In the genomic region with DNA sequence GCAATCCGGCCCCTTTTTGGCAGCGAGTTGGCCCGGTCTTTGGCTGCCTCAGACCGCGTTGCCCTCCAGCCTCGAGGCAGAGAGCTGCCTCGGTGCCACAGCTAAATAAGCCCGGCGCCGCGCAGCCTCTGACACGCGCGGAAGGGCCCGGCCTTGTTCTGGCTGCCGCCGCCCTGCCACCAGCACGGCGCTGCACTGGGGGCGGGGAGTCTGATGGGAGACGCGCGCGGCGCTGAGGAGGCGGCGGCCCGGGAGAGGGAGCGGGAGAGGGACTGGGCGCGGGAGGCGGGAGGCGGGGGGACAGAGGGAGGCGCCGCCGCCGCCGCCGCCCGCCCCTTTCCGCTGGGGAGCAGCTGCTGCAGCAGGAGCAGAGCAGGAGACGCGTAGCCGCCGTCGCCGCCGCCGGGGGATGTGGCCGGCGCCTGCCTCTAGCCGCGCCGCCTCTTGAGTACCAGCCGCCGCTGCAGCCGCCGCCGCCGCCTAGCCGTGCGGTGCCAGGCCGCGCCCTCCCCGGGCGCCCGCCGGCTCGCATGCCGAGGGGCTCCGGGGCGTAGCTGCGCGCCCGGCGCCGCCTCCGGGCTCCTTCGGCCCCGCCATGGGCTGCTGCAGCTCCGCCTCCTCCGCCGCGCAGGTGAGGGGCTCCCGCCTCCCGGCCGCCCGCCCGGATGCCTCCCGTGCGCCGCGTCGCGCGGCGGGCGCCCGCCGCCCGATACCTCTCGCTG, we compare ENCODE assay signal across 1 cellular context.
TF ChIP-seq lines count a peak whose summit lies in the region.

A gene (plus strand): TSS at position 378 of the 722 bp plus-strand sequence. CDS start 218 bp downstream, at position 596.

TF ChIP-seq in HEK293, 187 proteins besides CTCF, POLR2A, EP300 and RAD21 (continued from another document and continues in another):
- TF ChIP-seq, protein P1, sequence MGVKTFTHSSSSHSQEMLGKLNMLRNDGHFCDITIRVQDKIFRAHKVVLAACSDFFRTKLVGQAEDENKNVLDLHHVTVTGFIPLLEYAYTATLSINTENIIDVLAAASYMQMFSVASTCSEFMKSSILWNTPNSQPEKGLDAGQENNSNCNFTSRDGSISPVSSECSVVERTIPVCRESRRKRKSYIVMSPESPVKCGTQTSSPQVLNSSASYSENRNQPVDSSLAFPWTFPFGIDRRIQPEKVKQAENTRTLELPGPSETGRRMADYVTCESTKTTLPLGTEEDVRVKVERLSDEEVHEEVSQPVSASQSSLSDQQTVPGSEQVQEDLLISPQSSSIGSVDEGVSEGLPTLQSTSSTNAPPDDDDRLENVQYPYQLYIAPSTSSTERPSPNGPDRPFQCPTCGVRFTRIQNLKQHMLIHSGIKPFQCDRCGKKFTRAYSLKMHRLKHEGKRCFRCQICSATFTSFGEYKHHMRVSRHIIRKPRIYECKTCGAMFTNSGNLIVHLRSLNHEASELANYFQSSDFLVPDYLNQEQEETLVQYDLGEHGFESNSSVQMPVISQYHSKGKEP (tag by site-specific recombination; IDR thresholded peaks at IDR 0.05) = peak; percentile 71; the same call in 1 of the 2 replicates
- TF ChIP-seq ZNF555 (tag by site-specific recombination; conservative IDR thresholded peaks at IDR 0.05) = no peak
- no peak for TF ChIP-seq ZNF404 (tag by site-specific recombination; IDR thresholded peaks at IDR 0.05)
- no peak for TF ChIP-seq HOXA7 (CRISPR knock-in tag; IDR thresholded peaks at IDR 0.05; ENCODE audit: borderline replicate concordance)
- TF ChIP-seq, protein P2, sequence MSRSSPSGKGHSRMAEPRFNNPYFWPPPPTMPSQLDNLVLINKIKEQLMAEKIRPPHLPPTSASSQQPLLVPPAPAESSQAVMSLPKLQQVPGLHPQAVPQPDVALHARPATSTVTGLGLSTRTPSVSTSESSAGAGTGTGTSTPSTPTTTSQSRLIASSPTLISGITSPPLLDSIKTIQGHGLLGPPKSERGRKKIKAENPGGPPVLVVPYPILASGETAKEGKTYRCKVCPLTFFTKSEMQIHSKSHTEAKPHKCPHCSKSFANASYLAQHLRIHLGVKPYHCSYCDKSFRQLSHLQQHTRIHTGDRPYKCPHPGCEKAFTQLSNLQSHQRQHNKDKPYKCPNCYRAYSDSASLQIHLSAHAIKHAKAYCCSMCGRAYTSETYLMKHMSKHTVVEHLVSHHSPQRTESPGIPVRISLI (tag by site-specific recombination; IDR thresholded peaks at IDR 0.05) = no peak
- TF ChIP-seq ZNF19 (tag by site-specific recombination; IDR thresholded peaks at IDR 0.05; ENCODE audit: low read depth) = no peak
- peak; percentile 80 for TF ChIP-seq GLIS1 (tag by site-specific recombination; IDR thresholded peaks at IDR 0.05)
- TF ChIP-seq ZFP41 (tag by site-specific recombination; IDR thresholded peaks at IDR 0.05; ENCODE audit: borderline replicate concordance) = no peak
- TF ChIP-seq RBAK (tag by site-specific recombination; IDR thresholded peaks at IDR 0.05) = no peak
- TF ChIP-seq, protein P3, sequence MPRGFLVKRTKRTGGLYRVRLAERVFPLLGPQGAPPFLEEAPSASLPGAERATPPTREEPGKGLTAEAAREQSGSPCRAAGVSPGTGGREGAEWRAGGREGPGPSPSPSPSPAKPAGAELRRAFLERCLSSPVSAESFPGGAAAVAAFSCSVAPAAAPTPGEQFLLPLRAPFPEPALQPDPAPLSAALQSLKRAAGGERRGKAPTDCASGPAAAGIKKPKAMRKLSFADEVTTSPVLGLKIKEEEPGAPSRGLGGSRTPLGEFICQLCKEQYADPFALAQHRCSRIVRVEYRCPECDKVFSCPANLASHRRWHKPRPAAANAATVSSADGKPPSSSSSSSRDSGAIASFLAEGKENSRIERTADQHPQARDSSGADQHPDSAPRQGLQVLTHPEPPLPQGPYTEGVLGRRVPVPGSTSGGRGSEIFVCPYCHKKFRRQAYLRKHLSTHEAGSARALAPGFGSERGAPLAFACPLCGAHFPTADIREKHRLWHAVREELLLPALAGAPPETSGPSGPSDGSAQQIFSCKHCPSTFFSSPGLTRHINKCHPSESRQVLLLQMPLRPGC (tag by site-specific recombination; IDR thresholded peaks at IDR 0.05) = peak; percentile 82
- no peak for TF ChIP-seq ZNF521 (tag by site-specific recombination; IDR thresholded peaks at IDR 0.05)
- no peak for TF ChIP-seq ZNF621 (tag by site-specific recombination; IDR thresholded peaks at IDR 0.05)
- TF ChIP-seq ZNF223 (tag by site-specific recombination; IDR thresholded peaks at IDR 0.05) = 0 out of 2 replicates have a peak, but pooled peaks have one; percentile 14
- TF ChIP-seq MYNN (tag by site-specific recombination; IDR thresholded peaks at IDR 0.05; ENCODE audit: borderline replicate concordance) = peak; percentile 68; the same call in 1 of the 2 replicates
- no peak for TF ChIP-seq ZNF548 (tag by site-specific recombination; IDR thresholded peaks at IDR 0.05)
- peak; percentile 89; the same call in 1 of the 2 replicates for TF ChIP-seq ZNF391 (tag by site-specific recombination; IDR thresholded peaks at IDR 0.05; ENCODE audit: borderline replicate concordance, low read depth)
- TF ChIP-seq ZNF843 (tag by site-specific recombination; IDR thresholded peaks at IDR 0.05) = peak; percentile 72
- peak; percentile 89 for TF ChIP-seq ZBTB8A (tag by site-specific recombination; IDR thresholded peaks at IDR 0.05)
- no peak for TF ChIP-seq ZNF544 (tag by site-specific recombination; IDR thresholded peaks at IDR 0.05)
- no peak; the same call in 1 of the 2 replicates for TF ChIP-seq ZNF335 (tag by site-specific recombination; conservative IDR thresholded peaks at IDR 0.05)
- TF ChIP-seq ZNF473 (tag by site-specific recombination; IDR thresholded peaks at IDR 0.05) = no peak
- no peak for TF ChIP-seq OVOL3 (tag by site-specific recombination; IDR thresholded peaks at IDR 0.05)
- TF ChIP-seq ZNF776 (tag by site-specific recombination; IDR thresholded peaks at IDR 0.05; ENCODE audit: borderline replicate concordance) = no peak
- peak; percentile 81 for TF ChIP-seq ZNF24 (tag by site-specific recombination; IDR thresholded peaks at IDR 0.05)
- TF ChIP-seq, protein P4, sequence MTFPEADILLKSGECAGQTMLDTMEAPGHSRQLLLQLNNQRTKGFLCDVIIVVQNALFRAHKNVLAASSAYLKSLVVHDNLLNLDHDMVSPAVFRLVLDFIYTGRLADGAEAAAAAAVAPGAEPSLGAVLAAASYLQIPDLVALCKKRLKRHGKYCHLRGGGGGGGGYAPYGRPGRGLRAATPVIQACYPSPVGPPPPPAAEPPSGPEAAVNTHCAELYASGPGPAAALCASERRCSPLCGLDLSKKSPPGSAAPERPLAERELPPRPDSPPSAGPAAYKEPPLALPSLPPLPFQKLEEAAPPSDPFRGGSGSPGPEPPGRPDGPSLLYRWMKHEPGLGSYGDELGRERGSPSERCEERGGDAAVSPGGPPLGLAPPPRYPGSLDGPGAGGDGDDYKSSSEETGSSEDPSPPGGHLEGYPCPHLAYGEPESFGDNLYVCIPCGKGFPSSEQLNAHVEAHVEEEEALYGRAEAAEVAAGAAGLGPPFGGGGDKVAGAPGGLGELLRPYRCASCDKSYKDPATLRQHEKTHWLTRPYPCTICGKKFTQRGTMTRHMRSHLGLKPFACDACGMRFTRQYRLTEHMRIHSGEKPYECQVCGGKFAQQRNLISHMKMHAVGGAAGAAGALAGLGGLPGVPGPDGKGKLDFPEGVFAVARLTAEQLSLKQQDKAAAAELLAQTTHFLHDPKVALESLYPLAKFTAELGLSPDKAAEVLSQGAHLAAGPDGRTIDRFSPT (tag by site-specific recombination; IDR thresholded peaks at IDR 0.05) = peak; percentile 67; the same call in 1 of the 2 replicates
- peak; percentile 90; the same call in 1 of the 2 replicates for TF ChIP-seq ZNF501 (tag by site-specific recombination; IDR thresholded peaks at IDR 0.05)
- TF ChIP-seq, protein P5, sequence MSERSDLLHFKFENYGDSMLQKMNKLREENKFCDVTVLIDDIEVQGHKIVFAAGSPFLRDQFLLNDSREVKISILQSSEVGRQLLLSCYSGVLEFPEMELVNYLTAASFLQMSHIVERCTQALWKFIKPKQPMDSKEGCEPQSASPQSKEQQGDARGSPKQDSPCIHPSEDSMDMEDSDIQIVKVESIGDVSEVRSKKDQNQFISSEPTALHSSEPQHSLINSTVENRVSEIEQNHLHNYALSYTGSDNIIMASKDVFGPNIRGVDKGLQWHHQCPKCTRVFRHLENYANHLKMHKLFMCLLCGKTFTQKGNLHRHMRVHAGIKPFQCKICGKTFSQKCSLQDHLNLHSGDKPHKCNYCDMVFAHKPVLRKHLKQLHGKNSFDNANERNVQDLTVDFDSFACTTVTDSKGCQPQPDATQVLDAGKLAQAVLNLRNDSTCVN (tag by site-specific recombination; optimal IDR thresholded peaks at IDR 0.05) = peak; percentile 84
- no peak for TF ChIP-seq ZNF211 (tag by site-specific recombination; IDR thresholded peaks at IDR 0.05; ENCODE audit: low read depth)
- TF ChIP-seq ZNF2 (tag by site-specific recombination; IDR thresholded peaks at IDR 0.05) = peak; percentile 90
- TF ChIP-seq, protein P6, sequence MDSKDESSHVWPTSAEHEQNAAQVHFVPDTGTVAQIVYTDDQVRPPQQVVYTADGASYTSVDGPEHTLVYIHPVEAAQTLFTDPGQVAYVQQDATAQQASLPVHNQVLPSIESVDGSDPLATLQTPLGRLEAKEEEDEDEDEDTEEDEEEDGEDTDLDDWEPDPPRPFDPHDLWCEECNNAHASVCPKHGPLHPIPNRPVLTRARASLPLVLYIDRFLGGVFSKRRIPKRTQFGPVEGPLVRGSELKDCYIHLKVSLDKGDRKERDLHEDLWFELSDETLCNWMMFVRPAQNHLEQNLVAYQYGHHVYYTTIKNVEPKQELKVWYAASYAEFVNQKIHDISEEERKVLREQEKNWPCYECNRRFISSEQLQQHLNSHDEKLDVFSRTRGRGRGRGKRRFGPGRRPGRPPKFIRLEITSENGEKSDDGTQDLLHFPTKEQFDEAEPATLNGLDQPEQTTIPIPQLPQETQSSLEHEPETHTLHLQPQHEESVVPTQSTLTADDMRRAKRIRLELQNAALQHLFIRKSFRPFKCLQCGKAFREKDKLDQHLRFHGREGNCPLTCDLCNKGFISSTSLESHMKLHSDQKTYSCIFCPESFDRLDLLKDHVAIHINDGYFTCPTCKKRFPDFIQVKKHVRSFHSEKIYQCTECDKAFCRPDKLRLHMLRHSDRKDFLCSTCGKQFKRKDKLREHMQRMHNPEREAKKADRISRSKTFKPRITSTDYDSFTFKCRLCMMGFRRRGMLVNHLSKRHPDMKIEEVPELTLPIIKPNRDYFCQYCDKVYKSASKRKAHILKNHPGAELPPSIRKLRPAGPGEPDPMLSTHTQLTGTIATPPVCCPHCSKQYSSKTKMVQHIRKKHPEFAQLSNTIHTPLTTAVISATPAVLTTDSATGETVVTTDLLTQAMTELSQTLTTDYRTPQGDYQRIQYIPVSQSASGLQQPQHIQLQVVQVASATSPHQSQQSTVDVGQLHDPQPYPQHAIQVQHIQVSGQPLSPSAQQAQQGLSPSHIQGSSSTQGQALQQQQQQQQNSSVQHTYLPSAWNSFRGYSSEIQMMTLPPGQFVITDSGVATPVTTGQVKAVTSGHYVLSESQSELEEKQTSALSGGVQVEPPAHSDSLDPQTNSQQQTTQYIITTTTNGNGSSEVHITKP (tag by site-specific recombination; IDR thresholded peaks at IDR 0.05) = peak; percentile 85
- TF ChIP-seq, protein P7, sequence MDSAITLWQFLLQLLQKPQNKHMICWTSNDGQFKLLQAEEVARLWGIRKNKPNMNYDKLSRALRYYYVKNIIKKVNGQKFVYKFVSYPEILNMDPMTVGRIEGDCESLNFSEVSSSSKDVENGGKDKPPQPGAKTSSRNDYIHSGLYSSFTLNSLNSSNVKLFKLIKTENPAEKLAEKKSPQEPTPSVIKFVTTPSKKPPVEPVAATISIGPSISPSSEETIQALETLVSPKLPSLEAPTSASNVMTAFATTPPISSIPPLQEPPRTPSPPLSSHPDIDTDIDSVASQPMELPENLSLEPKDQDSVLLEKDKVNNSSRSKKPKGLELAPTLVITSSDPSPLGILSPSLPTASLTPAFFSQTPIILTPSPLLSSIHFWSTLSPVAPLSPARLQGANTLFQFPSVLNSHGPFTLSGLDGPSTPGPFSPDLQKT (IDR thresholded peaks at IDR 0.05; ENCODE audit: borderline replicate concordance, low read depth, low read length) = no peak
- no peak for TF ChIP-seq ZNF169 (tag by site-specific recombination; IDR thresholded peaks at IDR 0.05)
- TF ChIP-seq MEIS1 (CRISPR knock-in tag; IDR thresholded peaks at IDR 0.05; ENCODE audit: borderline replicate concordance) = no peak
- TF ChIP-seq ZSCAN30 (tag by site-specific recombination; IDR thresholded peaks at IDR 0.05) = peak; percentile 95
- no peak for TF ChIP-seq ZNF114 (tag by site-specific recombination; IDR thresholded peaks at IDR 0.05)
- peak; percentile 97 for TF ChIP-seq ZNF561 (tag by site-specific recombination; IDR thresholded peaks at IDR 0.05; ENCODE audit: borderline replicate concordance)
- peak; percentile 81 for TF ChIP-seq ZNF629 (tag by site-specific recombination; IDR thresholded peaks at IDR 0.05)
- TF ChIP-seq, protein P8, sequence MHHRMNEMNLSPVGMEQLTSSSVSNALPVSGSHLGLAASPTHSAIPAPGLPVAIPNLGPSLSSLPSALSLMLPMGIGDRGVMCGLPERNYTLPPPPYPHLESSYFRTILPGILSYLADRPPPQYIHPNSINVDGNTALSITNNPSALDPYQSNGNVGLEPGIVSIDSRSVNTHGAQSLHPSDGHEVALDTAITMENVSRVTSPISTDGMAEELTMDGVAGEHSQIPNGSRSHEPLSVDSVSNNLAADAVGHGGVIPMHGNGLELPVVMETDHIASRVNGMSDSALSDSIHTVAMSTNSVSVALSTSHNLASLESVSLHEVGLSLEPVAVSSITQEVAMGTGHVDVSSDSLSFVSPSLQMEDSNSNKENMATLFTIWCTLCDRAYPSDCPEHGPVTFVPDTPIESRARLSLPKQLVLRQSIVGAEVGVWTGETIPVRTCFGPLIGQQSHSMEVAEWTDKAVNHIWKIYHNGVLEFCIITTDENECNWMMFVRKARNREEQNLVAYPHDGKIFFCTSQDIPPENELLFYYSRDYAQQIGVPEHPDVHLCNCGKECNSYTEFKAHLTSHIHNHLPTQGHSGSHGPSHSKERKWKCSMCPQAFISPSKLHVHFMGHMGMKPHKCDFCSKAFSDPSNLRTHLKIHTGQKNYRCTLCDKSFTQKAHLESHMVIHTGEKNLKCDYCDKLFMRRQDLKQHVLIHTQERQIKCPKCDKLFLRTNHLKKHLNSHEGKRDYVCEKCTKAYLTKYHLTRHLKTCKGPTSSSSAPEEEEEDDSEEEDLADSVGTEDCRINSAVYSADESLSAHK (tag by site-specific recombination; IDR thresholded peaks at IDR 0.05) = peak; percentile 61
- TF ChIP-seq HOXD13 (CRISPR knock-in tag; IDR thresholded peaks at IDR 0.05; ENCODE audit: borderline replicate concordance) = peak; percentile 9; the same call in 1 of the 2 replicates
- TF ChIP-seq, protein P9, sequence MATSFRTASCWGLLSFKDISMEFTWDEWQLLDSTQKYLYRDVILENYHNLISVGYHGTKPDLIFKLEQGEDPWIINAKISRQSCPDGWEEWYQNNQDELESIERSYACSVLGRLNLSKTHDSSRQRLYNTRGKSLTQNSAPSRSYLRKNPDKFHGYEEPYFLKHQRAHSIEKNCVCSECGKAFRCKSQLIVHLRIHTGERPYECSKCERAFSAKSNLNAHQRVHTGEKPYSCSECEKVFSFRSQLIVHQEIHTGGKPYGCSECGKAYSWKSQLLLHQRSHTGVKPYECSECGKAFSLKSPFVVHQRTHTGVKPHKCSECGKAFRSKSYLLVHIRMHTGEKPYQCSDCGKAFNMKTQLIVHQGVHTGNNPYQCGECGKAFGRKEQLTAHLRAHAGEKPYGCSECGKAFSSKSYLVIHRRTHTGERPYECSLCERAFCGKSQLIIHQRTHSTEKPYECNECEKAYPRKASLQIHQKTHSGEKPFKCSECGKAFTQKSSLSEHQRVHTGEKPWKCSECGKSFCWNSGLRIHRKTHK (tag by site-specific recombination; IDR thresholded peaks at IDR 0.05) = no peak
- TF ChIP-seq SCRT2 (tag by site-specific recombination; IDR thresholded peaks at IDR 0.05) = peak; percentile 52; the same call in 1 of the 2 replicates
- TF ChIP-seq ZNF112 (tag by site-specific recombination; IDR thresholded peaks at IDR 0.05) = no peak
- peak; percentile 58 for TF ChIP-seq ZNF341 (tag by site-specific recombination; IDR thresholded peaks at IDR 0.05; ENCODE audit: low read depth)
- TF ChIP-seq BCL11B (tag by site-specific recombination; IDR thresholded peaks at IDR 0.05; ENCODE audit: low read depth) = no peak
